13 cellular contexts compared by ENCODE assay signal in the genomic region with DNA sequence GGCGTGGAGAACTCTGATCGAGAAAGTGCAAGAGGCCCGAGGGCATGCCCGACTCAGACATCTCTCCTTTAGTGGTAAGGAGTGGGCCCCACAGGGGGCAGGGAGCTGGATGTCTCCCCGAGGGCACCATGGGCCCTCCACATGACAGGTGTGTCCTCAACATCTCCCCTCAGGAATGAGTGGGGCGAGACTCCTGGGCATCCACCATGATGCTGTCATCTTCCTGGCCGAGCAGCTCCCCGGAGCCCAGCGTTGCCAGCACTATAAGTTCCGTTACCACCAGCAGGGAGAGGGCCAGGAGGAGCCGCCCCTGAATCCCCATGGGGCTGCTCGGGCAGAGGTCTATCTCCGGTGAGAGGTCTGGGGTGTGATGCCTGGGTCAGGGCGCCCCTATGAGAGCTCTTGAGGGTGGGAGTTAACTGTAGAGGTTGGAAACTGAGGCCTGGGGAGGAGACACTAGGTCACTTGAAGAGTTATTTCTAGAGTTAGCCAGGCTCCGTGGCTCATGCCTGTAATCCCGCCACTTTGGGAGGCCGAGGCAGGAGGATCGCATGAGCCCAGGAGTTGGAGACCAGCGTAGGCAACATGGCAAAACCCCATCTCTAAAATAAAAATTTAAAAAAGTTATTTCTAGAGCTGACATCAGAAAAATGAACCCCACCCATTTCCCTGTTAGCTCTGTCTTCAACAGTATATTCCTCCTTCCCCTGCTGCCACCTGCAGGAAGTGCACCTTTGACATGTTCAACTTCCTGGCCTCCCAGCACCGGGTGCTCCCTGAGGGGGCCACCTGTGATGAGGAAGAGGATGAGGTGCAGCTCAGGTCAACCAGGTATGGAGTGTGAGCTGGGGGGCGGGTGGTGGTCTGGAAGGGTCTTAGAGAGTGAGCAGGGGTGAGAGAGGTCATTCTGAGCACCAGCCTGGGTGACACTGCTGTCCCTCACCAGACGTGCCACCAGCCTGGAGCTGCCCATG. TPM values are rescaled to one million over a fixed set of nuclear protein-coding genes. Genes with fewer than 3 reads are reported as not detected.
DNase-seq lines count a peak whose midpoint lies in the region; ATAC-seq, FAIRE-seq and TF ChIP-seq lines count a peak whose summit lies in the region.
"Had no signal": no experiment of that assay in that cellular context is flagged by ENCODE, and none has a peak within 500 bp of the region (broad histone marks: within the 10 kb centered on the region; RNA-seq: fewer than 3 reads in every experiment).

No MANE protein-coding gene starts in this region.

- ATAC-seq in CD4-positive, CD25-positive, alpha-beta regulatory T cell (ENCODE audit: low read depth in 2 of 2): no peak
- ATAC-seq in activated B cell treated with CpG ODN at 0.5 μM for 24 hours (ENCODE audit: low read depth) (no peak), HG03439 (IDR thresholded peaks at IDR 0.05; ENCODE audit: unreplicated experiment) (no peak)
- ATAC-seq: gastrocnemius medialis had no signal

- H3K4me1 Mint-ChIP-seq in CD4-positive, CD25-positive, alpha-beta regulatory T cell: peaks cover 0 to 54% (median 25%) of the 10 kb centered on the region in 4 donors
- peaks cover 47% of the 10 kb centered on the region for H3K4me1 Mint-ChIP-seq in activated B cell treated with CpG ODN at 0.5 μM for 24 hours

- no peaks in the 10 kb centered on the region for H3K9me3 ChIP-seq in CD4-positive, CD25-positive, alpha-beta regulatory T cell (ENCODE audit: control insufficient read depth in 2 of 2, low read length in 2 of 2)
- H3K9me3 ChIP-seq in MG63: no peaks in the 10 kb centered on the region
- H3K9me3 ChIP-seq: gastrocnemius medialis had no signal

- intact Hi-C loops in activated B cell treated with CpG ODN at 0.5 μM for 24 hours (cut with micrococcal nuclease): no loop called here
- intact Hi-C loops in head of caudate nucleus (cut with DNase I): no loop called here

- peak overlapping the region in 2 of 3 donors; percentile 52 to 79 for H3K27ac Mint-ChIP-seq in CD4-positive, CD25-positive, alpha-beta regulatory T cell
- peak overlapping the region; percentile 62 for H3K27ac Mint-ChIP-seq in activated B cell treated with CpG ODN at 0.5 μM for 24 hours
- H3K27ac Mint-ChIP-seq: stimulated activated naive CD8-positive, alpha-beta T cell treated with anti-CD3 and anti-CD28 coated beads, Interleukin-15, Interleukin-2, amounts not matched to agents 100 ng/mL and 50 ng/mL, for 24 hours had no signal

- peaks cover 45% of the 10 kb centered on the region for H3K4me1 ChIP-seq in CD4-positive, CD25-positive, alpha-beta regulatory T cell (ENCODE audit: control insufficient read depth, insufficient read depth, low read length, poor library complexity, severe bottlenecking)

- H3K36me3 Mint-ChIP-seq in CD4-positive, CD25-positive, alpha-beta regulatory T cell: peaks cover 19% of the 10 kb centered on the region
- H3K36me3 Mint-ChIP-seq in activated B cell treated with CpG ODN at 0.5 μM for 24 hours (ENCODE audit: low read depth): peaks cover 71% of the 10 kb centered on the region

- peaks cover 48% of the 10 kb centered on the region for H3K36me3 ChIP-seq in CD4-positive, CD25-positive, alpha-beta regulatory T cell (ENCODE audit: control insufficient read depth, insufficient read depth, low read length)
- H3K36me3 ChIP-seq in kidney epithelial cell (ENCODE audit: control insufficient read depth, insufficient read depth, low read length) (no peaks in the 10 kb centered on the region), MG63 (peaks cover 61% of the 10 kb centered on the region)

- DNase-seq in CD4-positive, CD25-positive, alpha-beta regulatory T cell: peak in 2 of 3 donors; percentile 28 to 68
- DNase-seq in GM12891 (ENCODE audit: insufficient read length, low spot score): peak; percentile 36
- DNase-seq in activated B cell treated with CpG ODN at 0.5 μM for 24 hours: no peak
- no peak for DNase-seq in kidney epithelial cell (ENCODE audit: low read depth)
- DNase-seq in head of caudate nucleus: no peak
- no peak for DNase-seq in MG63
- no peak for DNase-seq in middle frontal gyrus (ENCODE audit: extremely low spot score, low spot score)
- DNase-seq: activated CD4-positive, CD25-positive, alpha-beta regulatory T cell treated with anti-CD3 and anti-CD28 coated beads, Interleukin-2, amount 50 U/mL, for 72 hours; gastrocnemius medialis; GF-D8; small intestine had no signal

- H3K4me3 Mint-ChIP-seq in CD4-positive, CD25-positive, alpha-beta regulatory T cell: peak overlapping the region; percentile 3 to 95 (median 64)
- H3K4me3 Mint-ChIP-seq in activated B cell treated with CpG ODN at 0.5 μM for 24 hours: no peak overlapping the region
- H3K4me3 Mint-ChIP-seq: stimulated activated naive CD8-positive, alpha-beta T cell treated with anti-CD3 and anti-CD28 coated beads, Interleukin-15, Interleukin-2, amounts not matched to agents 100 ng/mL and 50 ng/mL, for 24 hours had no signal

- 0 out of 2 replicates have a peak, but pooled peaks have one; percentile 20 for TF ChIP-seq POLR2A in GM12891 (IDR thresholded peaks at IDR 0.05; ENCODE audit: low read depth, low read length)

- no peak overlapping the region for H3K27ac ChIP-seq in CD4-positive, CD25-positive, alpha-beta regulatory T cell (ENCODE audit: insufficient read depth, low read length, poor library complexity, severe bottlenecking)
- H3K27ac ChIP-seq: gastrocnemius medialis had no signal

- H3K9me3 Mint-ChIP-seq in CD4-positive, CD25-positive, alpha-beta regulatory T cell: peaks cover 0 to 2% (median 0%) of the 10 kb centered on the region in 7 donors
- no peaks in the 10 kb centered on the region for H3K9me3 Mint-ChIP-seq in activated B cell treated with CpG ODN at 0.5 μM for 24 hours
- H3K9me3 Mint-ChIP-seq: stimulated activated naive CD8-positive, alpha-beta T cell treated with anti-CD3 and anti-CD28 coated beads, Interleukin-15, Interleukin-2, amounts not matched to agents 100 ng/mL and 50 ng/mL, for 24 hours had no signal

- CTCF ChIA-PET in activated B cell treated with CpG ODN at 0.5 μM for 24 hours (lab: Charles Lee): interaction anchor here (1.0 to 1.5 kb wide), 2 partner anchors 11 to 19 kb away, joined by 3 to 5 read pairs; partner anchors contain the start of genes KMT2B and LIN37

- H3K4me3 ChIP-seq in CD4-positive, CD25-positive, alpha-beta regulatory T cell (ENCODE audit: low read depth, low read length): no peak overlapping the region
- H3K4me3 ChIP-seq in kidney epithelial cell (ENCODE audit: low read depth, low read length) (no peak overlapping the region), MG63 (no peak overlapping the region)
- H3K4me3 ChIP-seq: gastrocnemius medialis had no signal

- H3K27me3 ChIP-seq in CD4-positive, CD25-positive, alpha-beta regulatory T cell (ENCODE audit: control insufficient read depth, insufficient read depth, low read length): no peaks in the 10 kb centered on the region
- H3K27me3 ChIP-seq in kidney epithelial cell (ENCODE audit: control insufficient read depth, insufficient read depth, low read length) (no peaks in the 10 kb centered on the region), MG63 (no peaks in the 10 kb centered on the region)
- H3K27me3 ChIP-seq: gastrocnemius medialis had no signal

- POLR2A ChIA-PET in activated B cell treated with CpG ODN at 0.5 μM for 24 hours (lab: Charles Lee): interaction anchor here (0.5 to 1.7 kb wide), 5 partner anchors 11 to 66 kb away, joined by 3 to 12 read pairs (median 4); partner anchors contain the start of gene LIN37

- FAIRE-seq in GM12891 (lab: Jason Lieb, UNC): peak; percentile 33
- FAIRE-seq: small intestine had no signal

- peaks cover 3% of the 10 kb centered on the region for H3K27me3 Mint-ChIP-seq in CD4-positive, CD25-positive, alpha-beta regulatory T cell
- no peaks in the 10 kb centered on the region for H3K27me3 Mint-ChIP-seq in activated B cell treated with CpG ODN at 0.5 μM for 24 hours
- H3K27me3 Mint-ChIP-seq: stimulated activated naive CD8-positive, alpha-beta T cell treated with anti-CD3 and anti-CD28 coated beads, Interleukin-15, Interleukin-2, amounts not matched to agents 100 ng/mL and 50 ng/mL, for 24 hours had no signal

- TF ChIP-seq CTCF in activated B cell treated with CpG ODN at 0.5 μM for 24 hours (IDR thresholded peaks at IDR 0.05) (no peak), kidney epithelial cell (IDR thresholded peaks at IDR 0.05; ENCODE audit: insufficient read depth, low read length, poor library complexity, severe bottlenecking) (peak; percentile 3)

RNA-seq across cellular contexts. Expression of gene IGFLR1, which starts 5.1 kb away (rescaled TPM):
- total RNA-seq in CD4-positive, CD25-positive, alpha-beta regulatory T cell: 80.5 TPM
- polyA plus RNA-seq in CD4-positive, CD25-positive, alpha-beta regulatory T cell: 100 to 1,000 TPM; 109 to 151 (median 125) TPM
- 39.6 TPM for polyA plus RNA-seq in GM12891 (2012; ENCODE audit: low read depth, missing spikeins)
- 130 and 133 TPM in 2 replicates for total RNA-seq in activated B cell treated with CpG ODN at 0.5 μM for 24 hours
- total RNA-seq in kidney epithelial cell: 1.9 and 8.8 TPM in 2 replicates
- total RNA-seq in MG63 (2014; rRNA removed; shearing (Covaris generic); ENCODE audit: low replicate concordance): 0.27 and 2.4 TPM in 2 replicates

RNA-seq across cellular contexts. Expression of gene U2AF1L4, which starts 8.0 kb away (rescaled TPM):
- 70.8 TPM for total RNA-seq in CD4-positive, CD25-positive, alpha-beta regulatory T cell
- 10 to 100 TPM; 48.4 to 66.5 (median 58.5) TPM for polyA plus RNA-seq in CD4-positive, CD25-positive, alpha-beta regulatory T cell
- 18.8 TPM for polyA plus RNA-seq in GM12891 (2012; ENCODE audit: low read depth, missing spikeins)
- 41.0 and 46.1 TPM in 2 replicates for total RNA-seq in activated B cell treated with CpG ODN at 0.5 μM for 24 hours
- 15.5 and 17.6 TPM in 2 replicates for total RNA-seq in kidney epithelial cell
- 16.3 and 19.8 TPM in 2 replicates for total RNA-seq in MG63 (2014; rRNA removed; shearing (Covaris generic); ENCODE audit: low replicate concordance)

RNA-seq across cellular contexts. Expression of gene PSENEN, which starts 8.3 kb away (rescaled TPM):
- 21.1 TPM for total RNA-seq in CD4-positive, CD25-positive, alpha-beta regulatory T cell
- polyA plus RNA-seq in CD4-positive, CD25-positive, alpha-beta regulatory T cell: 10 to 100 TPM; 66.1 to 99.6 (median 72.9) TPM
- 31.0 TPM for polyA plus RNA-seq in GM12891 (2012; ENCODE audit: low read depth, missing spikeins)
- 45.0 and 45.6 TPM in 2 replicates for total RNA-seq in activated B cell treated with CpG ODN at 0.5 μM for 24 hours
- total RNA-seq in kidney epithelial cell: 46.8 and 59.7 TPM in 2 replicates
- 37.6 and 76.2 TPM in 2 replicates for total RNA-seq in MG63 (2014; rRNA removed; shearing (Covaris generic); ENCODE audit: low replicate concordance)

RNA-seq across cellular contexts. Expression of gene LIN37, which starts 11.2 kb away (rescaled TPM):
- total RNA-seq in CD4-positive, CD25-positive, alpha-beta regulatory T cell: 11.7 TPM
- polyA plus RNA-seq in CD4-positive, CD25-positive, alpha-beta regulatory T cell: 10 to 100 TPM in 3 of 4 donors, 1 to 10 TPM in 1; 9.9 to 16.5 (median 11.8) TPM
- polyA plus RNA-seq in GM12891 (2012; ENCODE audit: low read depth, missing spikeins): 9.9 TPM
- 12.2 and 14.3 TPM in 2 replicates for total RNA-seq in activated B cell treated with CpG ODN at 0.5 μM for 24 hours
- 15.1 and 22.0 TPM in 2 replicates for total RNA-seq in kidney epithelial cell
- 2.4 and 4.1 TPM in 2 replicates for total RNA-seq in MG63 (2014; rRNA removed; shearing (Covaris generic); ENCODE audit: low replicate concordance)

RNA-seq across cellular contexts. Expression of gene KMT2B, which starts 19.4 kb away (rescaled TPM):
- total RNA-seq in CD4-positive, CD25-positive, alpha-beta regulatory T cell: 73.0 TPM
- 1 to 10 TPM in 1 of 4 donors, under 1 TPM in 3; 0.45 to 1.1 (median 0.68) TPM for polyA plus RNA-seq in CD4-positive, CD25-positive, alpha-beta regulatory T cell
- polyA plus RNA-seq in GM12891 (2012; ENCODE audit: low read depth, missing spikeins): 23.7 TPM
- total RNA-seq in activated B cell treated with CpG ODN at 0.5 μM for 24 hours: 65.6 and 65.8 TPM in 2 replicates
- total RNA-seq in kidney epithelial cell: 18.4 and 31.8 TPM in 2 replicates
- 2.3 and 6.0 TPM in 2 replicates for total RNA-seq in MG63 (2014; rRNA removed; shearing (Covaris generic); ENCODE audit: low replicate concordance)

Comparison
In these comparisons a context has a peak if more than half of its experiments do, and no peak if none do; other contexts are left out.
1. DNase-seq: peak in CD4-positive, CD25-positive, alpha-beta regulatory T cell (2 of 3) and GM12891 (single experiment); none in activated B cell treated with CpG ODN at 0.5 μM for 24 hours (single experiment), kidney epithelial cell (single experiment), head of caudate nucleus (0 of 42), MG63 (single experiment) and middle frontal gyrus (single experiment).